8 cellular contexts compared by ENCODE assay signal in genomic region chr3:4722103-4722502, GRCh38.
A peak's percentile ranks its signal among the peaks of the same experiment; 100 is the strongest.
DNase-seq lines count a peak whose midpoint lies in the region; ATAC-seq and TF ChIP-seq lines count a peak whose summit lies in the region.

No MANE protein-coding gene starts in this region.

- DNase-seq in activated naive CD4-positive, alpha-beta T cell treated with anti-CD3 and anti-CD28 coated beads, Interleukin-2, amount 10 ng/mL, durations not matched to agents 7 days and 5 days, result peak; percentile 53
- DNase-seq in activated naive CD4-positive, alpha-beta T cell treated with Interleukin-2 at 50 U/mL for 16 hours, result no peak
- DNase-seq in RPMI7951 (ENCODE audit: low read depth) (peak; percentile 87), choroid plexus epithelial cell (ENCODE audit: low read depth) (peak; percentile 88), medulla oblongata (ENCODE audit: extremely low spot score) (peak; percentile 77), NK-92 (lab: John Stamatoyannopoulos, UW; ENCODE audit: unreplicated experiment) (no peak), NCI-H774 (lab: John Stamatoyannopoulos, UW) (no peak)

- H3K4me3 ChIP-seq in choroid plexus epithelial cell (ENCODE audit: low read depth, low read length), result no peak overlapping the region

- peak; percentile 63 for ATAC-seq in HG03159 (IDR thresholded peaks at IDR 0.05; ENCODE audit: unreplicated experiment)

- no peak overlapping the region for H3K4me3 Mint-ChIP-seq in activated naive CD4-positive, alpha-beta T cell treated with anti-CD3 and anti-CD28 coated beads, Interleukin-2, amount 10 ng/mL, durations not matched to agents 7 days and 5 days

- H3K4me1 Mint-ChIP-seq in activated naive CD4-positive, alpha-beta T cell treated with anti-CD3 and anti-CD28 coated beads, Interleukin-2, amount 10 ng/mL, durations not matched to agents 7 days and 5 days, result peaks cover 58% of the 10 kb centered on the region

- TF ChIP-seq CTCF in choroid plexus epithelial cell (conservative IDR thresholded peaks at IDR 0.05; ENCODE audit: low read depth, low read length), result peak; percentile 59

- H3K9me3 Mint-ChIP-seq in activated naive CD4-positive, alpha-beta T cell treated with anti-CD3 and anti-CD28 coated beads, Interleukin-2, amount 10 ng/mL, durations not matched to agents 7 days and 5 days, result no peaks in the 10 kb centered on the region

- H3K36me3 Mint-ChIP-seq in activated naive CD4-positive, alpha-beta T cell treated with anti-CD3 and anti-CD28 coated beads, Interleukin-2, amount 10 ng/mL, durations not matched to agents 7 days and 5 days, result peaks cover 20% of the 10 kb centered on the region

- H3K27ac Mint-ChIP-seq in activated naive CD4-positive, alpha-beta T cell treated with anti-CD3 and anti-CD28 coated beads, Interleukin-2, amount 10 ng/mL, durations not matched to agents 7 days and 5 days, result peak overlapping the region; percentile 58

- CTCF ChIA-PET in activated naive CD4-positive, alpha-beta T cell treated with anti-CD3 and anti-CD28 coated beads, Interleukin-2, amount 10 ng/mL, durations not matched to agents 7 days and 5 days (lab: Charles Lee), result interaction anchor here (0.6 to 1.6 kb wide), 8 partner anchors 12 to 918 kb away, joined by 3 to 16 read pairs (median 3); no protein-coding TSS in a partner anchor

- H3K27me3 Mint-ChIP-seq in activated naive CD4-positive, alpha-beta T cell treated with anti-CD3 and anti-CD28 coated beads, Interleukin-2, amount 10 ng/mL, durations not matched to agents 7 days and 5 days, result no peaks in the 10 kb centered on the region

Comparison
In these comparisons a context has a peak if more than half of its experiments do, and no peak if none do; other contexts are left out.
1. DNase-seq: peak in activated naive CD4-positive, alpha-beta T cell treated with anti-CD3 and anti-CD28 coated beads, Interleukin-2, amount 10 ng/mL, durations not matched to agents 7 days and 5 days (single experiment), RPMI7951 (single experiment), choroid plexus epithelial cell (single experiment) and medulla oblongata (single experiment); none in activated naive CD4-positive, alpha-beta T cell treated with Interleukin-2 at 50 U/mL for 16 hours (single experiment), NK-92 (single experiment) and NCI-H774 (single experiment).